ENCODE assay signal across 9 cellular contexts in genomic region chrX:72126048-72126415, GRCh38. TPM values are rescaled to one million over a fixed set of nuclear protein-coding genes. Genes with fewer than 3 reads are reported as not detected.
DNase-seq lines count a peak whose midpoint lies in the region; ATAC-seq and TF ChIP-seq lines count a peak whose summit lies in the region.
"Had no signal": no experiment of that assay in that cellular context is flagged by ENCODE, and none has a peak within 500 bp of the region (broad histone marks: within the 10 kb centered on the region; RNA-seq: fewer than 3 reads in every experiment).

No MANE protein-coding gene starts in this region.

- H3K23ac ChIP-seq in mesenchymal stem cell (ENCODE audit: low read length in 2 of 2): no peak overlapping the region

- peak; percentile 13 for DNase-seq in NCI-H1694 treated with DMSO at 0.1 percent for 48 hours (lab: John Stamatoyannopoulos, UW)
- DNase-seq in NCI-H1694 (lab: John Stamatoyannopoulos, UW): no peak
- DNase-seq in dermis blood vessel endothelial cell: peak; percentile 35
- DNase-seq in mesenchymal stem cell: no peak
- DNase-seq in tibial nerve (ENCODE audit: low spot score in 2 of 2): no peak

- ATAC-seq in GM19397 (IDR thresholded peaks at IDR 0.05; ENCODE audit: unreplicated experiment): no peak
- no peak for ATAC-seq in HG02610 (IDR thresholded peaks at IDR 0.05; ENCODE audit: unreplicated experiment)
- ATAC-seq in GM21423 (IDR thresholded peaks at IDR 0.05; ENCODE audit: unreplicated experiment): no peak

- H3K4me1 ChIP-seq in mesenchymal stem cell (ENCODE audit: control insufficient read depth, insufficient read depth, low read depth, low read length) (peaks cover 27% of the 10 kb centered on the region), tibial nerve (peaks cover 0 to 71% (median 13%) of the 10 kb centered on the region in 4 donors)

- no peak for TF ChIP-seq EP300 in tibial nerve (IDR thresholded peaks at IDR 0.05)

- H3K36me3 ChIP-seq in mesenchymal stem cell (ENCODE audit: control insufficient read depth in 1 of 2, insufficient read depth in 2 of 2, low read depth in 1 of 2, low read length in 2 of 2) (peaks cover 0 to 5% of the 10 kb centered on the region in 2 experiments), tibial nerve (no peaks in the 10 kb centered on the region)

- H2BK12ac ChIP-seq in mesenchymal stem cell (ENCODE audit: low read length in 2 of 2): peak overlapping the region; percentile 50

- no peaks in the 10 kb centered on the region for H3K9me3 ChIP-seq in mesenchymal stem cell (ENCODE audit: control insufficient read depth, low read length)
- no peaks in the 10 kb centered on the region for H3K9me3 ChIP-seq in tibial nerve

- TF ChIP-seq POLR2A in tibial nerve (IDR thresholded peaks at IDR 0.05): no peak

- no peak overlapping the region for H3K27ac ChIP-seq in mesenchymal stem cell (ENCODE audit: low read length, poor library complexity, severe bottlenecking)
- H3K27ac ChIP-seq in tibial nerve: peak overlapping the region; percentile 19 to 84 (median 56)

- H3K4ac ChIP-seq in mesenchymal stem cell (ENCODE audit: low read depth in 1 of 2, low read length in 2 of 2): peak overlapping the region in 1 of 2 experiments; percentile 9

- no peak overlapping the region for H3K4me3 ChIP-seq in mesenchymal stem cell (ENCODE audit: insufficient read depth in 1 of 2, low read depth in 1 of 2, low read length in 2 of 2)
- no peak overlapping the region for H3K4me3 ChIP-seq in tibial nerve
- H3K4me3 ChIP-seq: lung had no signal

- peak overlapping the region; percentile 84 for H4K8ac ChIP-seq in mesenchymal stem cell (ENCODE audit: low read length)

- TF ChIP-seq CTCF in tibial nerve (IDR thresholded peaks at IDR 0.05): no peak

- peaks cover 0 to 55% of the 10 kb centered on the region in 2 experiments for H3K27me3 ChIP-seq in mesenchymal stem cell (ENCODE audit: control insufficient read depth in 1 of 2, insufficient read depth in 1 of 2, low read length in 2 of 2)
- peaks cover 0 to 24% of the 10 kb centered on the region in 2 donors for H3K27me3 ChIP-seq in tibial nerve

- H3K18ac ChIP-seq in mesenchymal stem cell (ENCODE audit: low read depth in 1 of 2, low read length in 2 of 2): peak overlapping the region; percentile 46 to 95

- 22% methylated on average over 1 of the region's 3 CpGs for WGBS in mesenchymal stem cell
- WGBS in tibial nerve, 2 donors: 38 to 44% methylated on average over 3 of the region's 3 CpGs

- peak overlapping the region; percentile 43 for H3K9ac ChIP-seq in mesenchymal stem cell (ENCODE audit: low read length)

- H3K79me1 ChIP-seq in mesenchymal stem cell (replicated peaks; ENCODE audit: low read length, poor library complexity, severe bottlenecking): peaks cover 13% of the 10 kb centered on the region

- H2AK5ac ChIP-seq in mesenchymal stem cell (ENCODE audit: low read length, severe bottlenecking): no peak overlapping the region

- no peak overlapping the region for H3K14ac ChIP-seq in mesenchymal stem cell (ENCODE audit: low read length in 2 of 2)

- H2AFZ ChIP-seq in mesenchymal stem cell (ENCODE audit: low read depth, low read length): no peak overlapping the region

- no peak overlapping the region for H3K4me2 ChIP-seq in mesenchymal stem cell (ENCODE audit: low read length, poor library complexity, severe bottlenecking)

- H2BK15ac ChIP-seq in mesenchymal stem cell (ENCODE audit: low read depth, poor library complexity, severe bottlenecking): no peak overlapping the region

- no peak overlapping the region for H2BK120ac ChIP-seq in mesenchymal stem cell (ENCODE audit: low read depth, low read length)

- H4K91ac ChIP-seq in mesenchymal stem cell (ENCODE audit: low read length): peak overlapping the region; percentile 95

- H2BK5ac ChIP-seq in mesenchymal stem cell (ENCODE audit: low read depth, low read length, poor library complexity, severe bottlenecking): no peak overlapping the region

RNA-seq across cellular contexts. Expression of gene RTL5, which starts 5.7 kb away (rescaled TPM):
- total RNA-seq in dermis blood vessel endothelial cell (0.47 and 0.51 TPM in 2 replicates), tibial nerve (10 to 100 TPM in 1 of 4 donors, 1 to 10 TPM in 3; 6.5 to 14.7 (median 7.8) TPM)
- polyA plus RNA-seq in mesenchymal stem cell (2013, experiment 1 of 2): 10.6 TPM
- polyA plus RNA-seq in mesenchymal stem cell (2013, experiment 2 of 2): 9.8 TPM

RNA-seq across cellular contexts. Expression of gene PIN4, which starts 55.5 kb away (rescaled TPM):
- total RNA-seq in dermis blood vessel endothelial cell (9.3 and 12.4 TPM in 2 replicates), tibial nerve (10 to 100 TPM in 2 of 4 donors, 1 to 10 TPM in 2; 5.7 to 12.5 (median 8.6) TPM)
- polyA plus RNA-seq in mesenchymal stem cell (2013, experiment 1 of 2): 26.3 TPM
- 24.5 TPM for polyA plus RNA-seq in mesenchymal stem cell (2013, experiment 2 of 2)

Comparison
In these comparisons a context has a peak if more than half of its experiments do, and no peak if none do; other contexts are left out.
1. DNase-seq: peak in NCI-H1694 treated with DMSO at 0.1 percent for 48 hours (single experiment) and dermis blood vessel endothelial cell (single experiment); none in NCI-H1694 (single experiment), mesenchymal stem cell (single experiment) and tibial nerve (0 of 2).